ENCODE assay signal across 14 cellular contexts in the genomic region with DNA sequence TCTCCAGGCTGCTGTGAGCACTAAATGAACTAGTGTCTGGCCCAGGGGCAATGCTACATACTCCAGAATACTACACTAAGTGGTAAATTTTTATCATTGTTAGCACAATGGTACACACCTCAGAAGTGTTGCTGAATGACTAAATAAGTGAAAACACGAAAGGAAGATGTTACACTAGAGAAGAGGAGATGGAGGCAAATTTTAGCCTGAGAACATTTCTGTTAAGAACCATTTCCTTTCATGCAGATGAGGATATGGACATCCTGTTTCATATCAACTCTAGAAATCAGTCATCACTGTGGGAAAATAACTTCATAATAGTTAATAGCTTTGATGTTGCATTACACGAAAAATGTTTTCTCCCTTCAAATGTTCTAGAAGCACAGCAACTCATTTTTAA.
DNase-seq lines count a peak whose midpoint lies in the region; ATAC-seq and TF ChIP-seq lines count a peak whose summit lies in the region.
"Had no signal": no experiment of that assay in that cellular context is flagged by ENCODE, and none has a peak within 500 bp of the region (broad histone marks: within the 10 kb centered on the region; RNA-seq: fewer than 3 reads in every experiment).

No MANE protein-coding gene starts in this region.

- H3K9ac ChIP-seq in OCI-LY3 (ENCODE audit: low read length): no peak overlapping the region

- ATAC-seq in CD4-positive, CD25-positive, alpha-beta regulatory T cell (ENCODE audit: low read depth in 2 of 2): peak; percentile 41 to 42
- ATAC-seq in GM18508 (IDR thresholded peaks at IDR 0.05; ENCODE audit: insufficient read depth, unreplicated experiment): peak; percentile 38
- ATAC-seq in HG02759 (IDR thresholded peaks at IDR 0.05; ENCODE audit: unreplicated experiment): peak; percentile 31

- peak overlapping the region; percentile 58 for H3K27ac ChIP-seq in CD4-positive, CD25-positive, alpha-beta regulatory T cell (ENCODE audit: insufficient read depth, low read length, poor library complexity, severe bottlenecking)
- no peak overlapping the region for H3K27ac ChIP-seq in OCI-LY3 (ENCODE audit: low read length)

- no peaks in the 10 kb centered on the region for H3K79me2 ChIP-seq in OCI-LY3 (ENCODE audit: low read length)

- H3K36me3 Mint-ChIP-seq in CD4-positive, CD25-positive, alpha-beta regulatory T cell: no peaks in the 10 kb centered on the region
- H3K36me3 Mint-ChIP-seq in type B pancreatic cell: peaks cover 10% of the 10 kb centered on the region

- no peaks in the 10 kb centered on the region for H3K9me3 ChIP-seq in CD4-positive, CD25-positive, alpha-beta regulatory T cell (ENCODE audit: control insufficient read depth in 2 of 2, low read length in 2 of 2)
- no peaks in the 10 kb centered on the region for H3K9me3 ChIP-seq in OCI-LY3 (ENCODE audit: insufficient read depth, low read length)

- H2AFZ ChIP-seq in OCI-LY3 (ENCODE audit: low read depth, low read length): no peak overlapping the region

- H4K20me1 ChIP-seq in OCI-LY3 (ENCODE audit: insufficient read depth, low read length): no peaks in the 10 kb centered on the region

- H3K4me3 ChIP-seq in CD4-positive, CD25-positive, alpha-beta regulatory T cell (ENCODE audit: low read depth, low read length): peak overlapping the region; percentile 61
- H3K4me3 ChIP-seq in OCI-LY3 (ENCODE audit: low read length): no peak overlapping the region

- H3K9me3 Mint-ChIP-seq in CD4-positive, CD25-positive, alpha-beta regulatory T cell: peaks cover 0 to 1% (median 0%) of the 10 kb centered on the region in 7 donors
- no peaks in the 10 kb centered on the region for H3K9me3 Mint-ChIP-seq in type B pancreatic cell

- peak overlapping the region; percentile 27 for H3K4me2 ChIP-seq in OCI-LY3 (ENCODE audit: low read length)

- H3K4me1 ChIP-seq in CD4-positive, CD25-positive, alpha-beta regulatory T cell (ENCODE audit: control insufficient read depth, insufficient read depth, low read length, poor library complexity, severe bottlenecking): peaks cover 51% of the 10 kb centered on the region
- H3K4me1 ChIP-seq in OCI-LY3 (ENCODE audit: low read length): peaks cover 48% of the 10 kb centered on the region

- peaks cover 28 to 84% (median 70%) of the 10 kb centered on the region in 4 donors for H3K4me1 Mint-ChIP-seq in CD4-positive, CD25-positive, alpha-beta regulatory T cell
- H3K4me1 Mint-ChIP-seq in type B pancreatic cell (ENCODE audit: unreplicated experiment): peaks cover 11% of the 10 kb centered on the region

- intact Hi-C loops in head of caudate nucleus (cut with DNase I): no loop called here

- H3K27me3 Mint-ChIP-seq in CD4-positive, CD25-positive, alpha-beta regulatory T cell: peaks cover 4% of the 10 kb centered on the region
- H3K27me3 Mint-ChIP-seq in type B pancreatic cell: no peaks in the 10 kb centered on the region
- H3K27me3 Mint-ChIP-seq: progenitor cell of endocrine pancreas had no signal

- peak overlapping the region; percentile 16 to 82 (median 72) for H3K4me3 Mint-ChIP-seq in CD4-positive, CD25-positive, alpha-beta regulatory T cell
- no peak overlapping the region for H3K4me3 Mint-ChIP-seq in type B pancreatic cell

- peak in 1 of 3 donors; percentile 82 for DNase-seq in CD4-positive, CD25-positive, alpha-beta regulatory T cell
- DNase-seq in head of caudate nucleus (no peak), NCI-H2107 treated with DMSO at 0.1 percent for 48 hours (lab: John Stamatoyannopoulos, UW; ENCODE audit: unreplicated experiment) (no peak), type B pancreatic cell (ENCODE audit: extremely low spot score, unreplicated experiment) (no peak), H4 (ENCODE audit: low spot score) (no peak)
- DNase-seq: activated CD4-positive, alpha-beta T cell treated with anti-CD3 and anti-CD28 coated beads, Interleukin-2, amount 50 U/mL, for 4 hours; amniotic stem cell; NCI-H1436 treated with DMSO at 0.1 percent for 48 hours; NK-92 treated with Interleukin-12 subunit alpha and Interleukin-12 subunit beta, amount 100 ng/mL, for 24 hours; stimulated activated naive CD4-positive, alpha-beta T cell had no signal

- H3K36me3 ChIP-seq in CD4-positive, CD25-positive, alpha-beta regulatory T cell (ENCODE audit: control insufficient read depth, insufficient read depth, low read length): no peaks in the 10 kb centered on the region
- H3K36me3 ChIP-seq in OCI-LY3 (replicated peaks; ENCODE audit: low read depth, low read length): no peaks in the 10 kb centered on the region

- H3K27me3 ChIP-seq in CD4-positive, CD25-positive, alpha-beta regulatory T cell (ENCODE audit: control insufficient read depth, insufficient read depth, low read length): no peaks in the 10 kb centered on the region
- no peaks in the 10 kb centered on the region for H3K27me3 ChIP-seq in OCI-LY3 (ENCODE audit: low read depth, low read length)

- H3K27ac Mint-ChIP-seq in CD4-positive, CD25-positive, alpha-beta regulatory T cell: peak overlapping the region; percentile 43 to 85 (median 72)
- no peak overlapping the region for H3K27ac Mint-ChIP-seq in type B pancreatic cell
- H3K27ac Mint-ChIP-seq: progenitor cell of endocrine pancreas had no signal

- TF ChIP-seq CTCF in OCI-LY3 (IDR thresholded peaks at IDR 0.05; ENCODE audit: low read depth, low read length): no peak
- TF ChIP-seq CTCF in type B pancreatic cell (conservative IDR thresholded peaks at IDR 0.05): no peak
